In genomic region chr12:7934153-7934552, GRCh38 we compare ENCODE assay signal across 10 cellular contexts. TPM values are rescaled to one million over a fixed set of nuclear protein-coding genes. Genes with fewer than 3 reads are reported as not detected.
DNase-seq lines count a peak whose midpoint lies in the region; ATAC-seq and TF ChIP-seq lines count a peak whose summit lies in the region.
"Had no signal": no experiment of that assay in that cellular context is flagged by ENCODE, and none has a peak within 500 bp of the region (broad histone marks: within the 10 kb centered on the region; RNA-seq: fewer than 3 reads in every experiment).

No MANE protein-coding gene starts in this region.

- H3K27me3 Mint-ChIP-seq in activated naive CD4-positive, alpha-beta T cell treated with anti-CD3 and anti-CD28 coated beads, Interleukin-2, amount 10 ng/mL, durations not matched to agents 7 days and 5 days: no peaks in the 10 kb centered on the region
- H3K27me3 Mint-ChIP-seq: naive thymus-derived CD8-positive, alpha-beta T cell had no signal

- DNase-seq in stimulated activated CD4-positive, alpha-beta T cell treated with anti-CD3 and anti-CD28 coated beads, Interleukin-2, amount 100 ng/mL, for 24 hours: peak; percentile 24 to 27
- no peak for DNase-seq in stimulated activated CD4-positive, alpha-beta T cell treated with anti-CD3 and anti-CD28 coated beads, Interleukin-4, amount 100 ng/mL, for 24 hours
- DNase-seq in coronary artery (ENCODE audit: low spot score) (no peak), caudate nucleus (lab: John Stamatoyannopoulos, UW) (no peak), dedifferentiated amniotic fluid mesenchymal stem cell (ENCODE audit: extremely low spot score) (no peak)
- DNase-seq in activated naive CD4-positive, alpha-beta T cell treated with anti-CD3 and anti-CD28 coated beads, Interleukin-2, amount 10 ng/mL, durations not matched to agents 7 days and 5 days: no peak
- DNase-seq: activated naive CD4-positive, alpha-beta T cell treated with anti-CD3 and anti-CD28 coated beads, Interleukin-2, amount 50 U/mL, for 16 hours had no signal

- H3K9me3 Mint-ChIP-seq in activated naive CD4-positive, alpha-beta T cell treated with anti-CD3 and anti-CD28 coated beads, Interleukin-2, amount 10 ng/mL, durations not matched to agents 7 days and 5 days: no peaks in the 10 kb centered on the region
- H3K9me3 Mint-ChIP-seq: naive thymus-derived CD8-positive, alpha-beta T cell had no signal

- H3K27ac ChIP-seq in coronary artery (peak overlapping the region; percentile 47 to 79), caudate nucleus (ENCODE audit: low read depth, low read length) (no peak overlapping the region)

- TF ChIP-seq CTCF in coronary artery (IDR thresholded peaks at IDR 0.05): no peak

- no peaks in the 10 kb centered on the region for H3K9me3 ChIP-seq in mononuclear cell (ENCODE audit: low read depth, low read length)

- peak overlapping the region; percentile 71 for H3K4me3 ChIP-seq in coronary artery
- H3K4me3 ChIP-seq in mononuclear cell (ENCODE audit: low read length): peak overlapping the region; percentile 70

- peaks cover 30% of the 10 kb centered on the region for H3K4me1 Mint-ChIP-seq in activated naive CD4-positive, alpha-beta T cell treated with anti-CD3 and anti-CD28 coated beads, Interleukin-2, amount 10 ng/mL, durations not matched to agents 7 days and 5 days

- H3K4me1 ChIP-seq in mononuclear cell (ENCODE audit: insufficient read depth, low read length): peaks cover 50% of the 10 kb centered on the region

- CTCF ChIA-PET in activated naive CD4-positive, alpha-beta T cell treated with anti-CD3 and anti-CD28 coated beads, Interleukin-2, amount 10 ng/mL, durations not matched to agents 7 days and 5 days (lab: Charles Lee): interaction anchor here (0.8 to 12.4 kb wide), 12 partner anchors 15 to 154 kb away, joined by 3 to 260 read pairs (median 6); no protein-coding TSS in a partner anchor

- ATAC-seq in GM18498 (IDR thresholded peaks at IDR 0.05; ENCODE audit: unreplicated experiment): no peak

- H3K4me3 Mint-ChIP-seq in activated naive CD4-positive, alpha-beta T cell treated with anti-CD3 and anti-CD28 coated beads, Interleukin-2, amount 10 ng/mL, durations not matched to agents 7 days and 5 days: no peak overlapping the region
- H3K4me3 Mint-ChIP-seq: naive thymus-derived CD8-positive, alpha-beta T cell had no signal

- no peaks in the 10 kb centered on the region for H3K27me3 ChIP-seq in mononuclear cell (ENCODE audit: insufficient read depth, low read length)

- H3K36me3 Mint-ChIP-seq in activated naive CD4-positive, alpha-beta T cell treated with anti-CD3 and anti-CD28 coated beads, Interleukin-2, amount 10 ng/mL, durations not matched to agents 7 days and 5 days: peaks cover 25% of the 10 kb centered on the region

- H3K27ac Mint-ChIP-seq in activated naive CD4-positive, alpha-beta T cell treated with anti-CD3 and anti-CD28 coated beads, Interleukin-2, amount 10 ng/mL, durations not matched to agents 7 days and 5 days: no peak overlapping the region
- H3K27ac Mint-ChIP-seq: naive thymus-derived CD8-positive, alpha-beta T cell had no signal

RNA-seq across cellular contexts. Expression of gene SLC2A3, which starts 1.8 kb away (rescaled TPM):
- 888 TPM for total RNA-seq in mononuclear cell

Comparison
In these comparisons a context has a peak if more than half of its experiments do, and no peak if none do; other contexts are left out.
1. DNase-seq: peak in stimulated activated CD4-positive, alpha-beta T cell treated with anti-CD3 and anti-CD28 coated beads, Interleukin-2, amount 100 ng/mL, for 24 hours (2 of 2); none in stimulated activated CD4-positive, alpha-beta T cell treated with anti-CD3 and anti-CD28 coated beads, Interleukin-4, amount 100 ng/mL, for 24 hours (single experiment), coronary artery (single experiment), caudate nucleus (0 of 61), dedifferentiated amniotic fluid mesenchymal stem cell (single experiment) and activated naive CD4-positive, alpha-beta T cell treated with anti-CD3 and anti-CD28 coated beads, Interleukin-2, amount 10 ng/mL, durations not matched to agents 7 days and 5 days (single experiment).